In genomic region chr15:70854669-70854976, GRCh38 we compare ENCODE assay signal across 8 cellular contexts. TPM values are rescaled to one million over a fixed set of nuclear protein-coding genes. Genes with fewer than 3 reads are reported as not detected.
A peak's percentile ranks its signal among the peaks of the same experiment; 100 is the strongest.
DNase-seq lines count a peak whose midpoint lies in the region; ATAC-seq and TF ChIP-seq lines count a peak whose summit lies in the region.

No MANE protein-coding gene starts in this region.

- no peaks in the 10 kb centered on the region for H3K9me3 Mint-ChIP-seq in CD8-positive, alpha-beta T cell
- H3K9me3 Mint-ChIP-seq in endodermal cell, result no peaks in the 10 kb centered on the region
- H3K9me3 Mint-ChIP-seq in naive thymus-derived CD4-positive, alpha-beta T cell, result no peaks in the 10 kb centered on the region

- no peaks in the 10 kb centered on the region for H3K27me3 ChIP-seq in CD8-positive, alpha-beta T cell (ENCODE audit: insufficient read depth, low read length)
- H3K27me3 ChIP-seq in PC-3 (ENCODE audit: low read length), result no peaks in the 10 kb centered on the region
- no peaks in the 10 kb centered on the region for H3K27me3 ChIP-seq in endodermal cell (ENCODE audit: control insufficient read depth, insufficient read depth, low read length, poor library complexity, severe bottlenecking)
- no peaks in the 10 kb centered on the region for H3K27me3 ChIP-seq in naive thymus-derived CD4-positive, alpha-beta T cell (ENCODE audit: control insufficient read depth in 2 of 2, insufficient read depth in 2 of 2, low read length in 2 of 2)

- CTCF ChIA-PET in CD8-positive, alpha-beta T cell (lab: Charles Lee), result no interaction called here
- CTCF ChIA-PET in PC-3 (lab: Charles Lee), result interaction anchor here (0.6 to 1.0 kb wide), 3 partner anchors 20 to 35 kb away, joined by 3 to 7 read pairs (median 5); no protein-coding TSS in a partner anchor
- CTCF ChIA-PET in naive thymus-derived CD4-positive, alpha-beta T cell (lab: Charles Lee), result no interaction called here

- peaks cover 41% of the 10 kb centered on the region for H3K79me2 ChIP-seq in PC-3 (ENCODE audit: low read length)

- H3K9ac ChIP-seq in PC-3 (ENCODE audit: low read length), result peak overlapping the region; percentile 81
- peak overlapping the region; percentile 45 for H3K9ac ChIP-seq in endodermal cell (ENCODE audit: extremely low read depth, low read length, poor library complexity, severe bottlenecking)

- no peaks in the 10 kb centered on the region for H3K36me3 ChIP-seq in CD8-positive, alpha-beta T cell (ENCODE audit: insufficient read depth, low read length)
- peaks cover 14% of the 10 kb centered on the region for H3K36me3 ChIP-seq in PC-3 (ENCODE audit: low read depth, low read length)
- peaks cover 14% of the 10 kb centered on the region for H3K36me3 ChIP-seq in endodermal cell (ENCODE audit: control insufficient read depth, insufficient read depth, low read length)
- H3K36me3 ChIP-seq in naive thymus-derived CD4-positive, alpha-beta T cell (ENCODE audit: control insufficient read depth in 2 of 3, insufficient read depth in 3 of 3, low read length in 3 of 3), result no peaks in the 10 kb centered on the region

- TF ChIP-seq CTCF in CD8-positive, alpha-beta T cell (IDR thresholded peaks at IDR 0.05), result no peak
- TF ChIP-seq CTCF in PC-3 (conservative IDR thresholded peaks at IDR 0.05; ENCODE audit: low read depth, low read length) (peak; percentile 52; the same call in 1 of the 2 replicates), endodermal cell (conservative IDR thresholded peaks at IDR 0.05) (peak; percentile 14), GM13976 (IDR thresholded peaks at IDR 0.05; ENCODE audit: borderline replicate concordance, control extremely low read depth, extremely low read depth, insufficient read depth, missing control alignments) (no peak)

- H3K4me3 Mint-ChIP-seq in CD8-positive, alpha-beta T cell, result peak overlapping the region; percentile 82
- H3K4me3 Mint-ChIP-seq in endodermal cell, result peak overlapping the region; percentile 78
- peak overlapping the region; percentile 66 to 87 (median 80) for H3K4me3 Mint-ChIP-seq in naive thymus-derived CD4-positive, alpha-beta T cell

- no peaks in the 10 kb centered on the region for H3K4me1 ChIP-seq in CD8-positive, alpha-beta T cell (ENCODE audit: insufficient read depth, low read length)
- H3K4me1 ChIP-seq in PC-3 (ENCODE audit: insufficient read depth, low read length) (peaks cover 47% of the 10 kb centered on the region), endodermal cell (ENCODE audit: control insufficient read depth, insufficient read depth, low read length) (no peaks in the 10 kb centered on the region)
- no peaks in the 10 kb centered on the region for H3K4me1 ChIP-seq in naive thymus-derived CD4-positive, alpha-beta T cell (ENCODE audit: control insufficient read depth in 2 of 2, insufficient read depth in 2 of 2, low read length in 2 of 2)

- H3K36me3 Mint-ChIP-seq in CD8-positive, alpha-beta T cell, result no peaks in the 10 kb centered on the region
- H3K36me3 Mint-ChIP-seq in endodermal cell (ENCODE audit: low read depth), result peaks cover 19% of the 10 kb centered on the region
- no peaks in the 10 kb centered on the region for H3K36me3 Mint-ChIP-seq in naive thymus-derived CD4-positive, alpha-beta T cell

- H3K4me3 ChIP-seq in CD8-positive, alpha-beta T cell (ENCODE audit: low read depth, low read length), result no peak overlapping the region
- peak overlapping the region; percentile 86 for H3K4me3 ChIP-seq in PC-3 (ENCODE audit: low read length)
- peak overlapping the region; percentile 85 for H3K4me3 ChIP-seq in endodermal cell (ENCODE audit: low read length)
- no peak overlapping the region for H3K4me3 ChIP-seq in naive thymus-derived CD4-positive, alpha-beta T cell (ENCODE audit: low read length)

- WGBS in endodermal cell (ENCODE audit: insufficient coverage in 1 of 2, insufficient read length in 1 of 2), 2 experiments, result 56 to 57% methylated on average over 4 of the region's 4 CpGs

- in situ Hi-C loops in GM13976 (cut with MboI; ENCODE audit: low sequenced_read_pairs, unreplicated experiment), result no loop called here

- no peak for DNase-seq in CD8-positive, alpha-beta T cell
- peak; percentile 62 for DNase-seq in PC-3
- DNase-seq in endodermal cell, result no peak
- DNase-seq in naive thymus-derived CD4-positive, alpha-beta T cell, result no peak
- no peak for DNase-seq in Kasumi-1 (lab: John Stamatoyannopoulos, UW)
- DNase-seq in GM13976 (ENCODE audit: low spot score), result no peak
- DNase-seq in occipital lobe (lab: John Stamatoyannopoulos, UW), result no peak

- H3K4me2 ChIP-seq in PC-3 (ENCODE audit: low read length), result peak overlapping the region; percentile 98

- peaks cover 5% of the 10 kb centered on the region; the same call in 1 of the 2 replicates for H4K20me1 ChIP-seq in PC-3 (ENCODE audit: low read length)

- H3K9me2 ChIP-seq in PC-3 (replicated peaks; ENCODE audit: low read length), result no peaks in the 10 kb centered on the region

- peaks cover 44% of the 10 kb centered on the region for H3K27me3 Mint-ChIP-seq in CD8-positive, alpha-beta T cell (ENCODE audit: low read depth)
- peaks cover 8% of the 10 kb centered on the region for H3K27me3 Mint-ChIP-seq in endodermal cell (ENCODE audit: insufficient read depth)
- peaks cover 46 to 71% (median 67%) of the 10 kb centered on the region in 5 donors for H3K27me3 Mint-ChIP-seq in naive thymus-derived CD4-positive, alpha-beta T cell

- no peak overlapping the region for H3K27ac ChIP-seq in CD8-positive, alpha-beta T cell (ENCODE audit: low read depth, low read length)
- H3K27ac ChIP-seq in PC-3 (ENCODE audit: low read length) (peak overlapping the region; percentile 71), endodermal cell (ENCODE audit: low read depth, low read length) (no peak overlapping the region)
- no peak overlapping the region for H3K27ac ChIP-seq in naive thymus-derived CD4-positive, alpha-beta T cell (ENCODE audit: low read depth, low read length)

- no peaks in the 10 kb centered on the region for H3K9me3 ChIP-seq in CD8-positive, alpha-beta T cell (ENCODE audit: low read length)
- no peaks in the 10 kb centered on the region for H3K9me3 ChIP-seq in PC-3 (ENCODE audit: low read length)
- H3K9me3 ChIP-seq in endodermal cell (ENCODE audit: control insufficient read depth, low read length), result no peaks in the 10 kb centered on the region
- H3K9me3 ChIP-seq in naive thymus-derived CD4-positive, alpha-beta T cell (ENCODE audit: control insufficient read depth in 2 of 3, low read length in 3 of 3), result no peaks in the 10 kb centered on the region

- TSS peak; percentile 38 for BruUV-seq in PC-3 (replicated peaks; lab: Mats Ljungman, UMichigan)

- peak overlapping the region; percentile 94 for H2AFZ ChIP-seq in PC-3 (ENCODE audit: low read length)

- POLR2A ChIA-PET in CD8-positive, alpha-beta T cell (lab: Charles Lee), result no interaction called here
- POLR2A ChIA-PET in PC-3 (lab: Charles Lee; ENCODE audit: unreplicated experiment), result interaction anchor here (0.6 kb wide), 1 partner anchor 93 kb away, joined by 3 read pairs; no protein-coding TSS in a partner anchor
- POLR2A ChIA-PET in naive thymus-derived CD4-positive, alpha-beta T cell (lab: Charles Lee), result no interaction called here

- intact Hi-C loops in CD8-positive, alpha-beta T cell (cut with DNase I, micrococcal nuclease), result no loop called here
- intact Hi-C loops in PC-3 (cut with micrococcal nuclease), result no loop called here
- intact Hi-C loops in naive thymus-derived CD4-positive, alpha-beta T cell (cut with micrococcal nuclease), result no loop called here

- no peak overlapping the region for H3K27ac Mint-ChIP-seq in CD8-positive, alpha-beta T cell
- H3K27ac Mint-ChIP-seq in endodermal cell, result peak overlapping the region; percentile 70
- no peak overlapping the region for H3K27ac Mint-ChIP-seq in naive thymus-derived CD4-positive, alpha-beta T cell

- ATAC-seq in CD8-positive, alpha-beta T cell, result no peak
- ATAC-seq in PC-3 (peak; percentile 21), HG03439 (IDR thresholded peaks at IDR 0.05; ENCODE audit: unreplicated experiment) (no peak)
- ATAC-seq in naive thymus-derived CD4-positive, alpha-beta T cell, result no peak

- H3K4me1 Mint-ChIP-seq in CD8-positive, alpha-beta T cell (ENCODE audit: low read depth), result peaks cover 6% of the 10 kb centered on the region
- peaks cover 15% of the 10 kb centered on the region for H3K4me1 Mint-ChIP-seq in endodermal cell
- H3K4me1 Mint-ChIP-seq in naive thymus-derived CD4-positive, alpha-beta T cell, result peaks cover 0 to 10% (median 6%) of the 10 kb centered on the region in 7 donors

- H3F3A ChIP-seq in PC-3 (ENCODE audit: low read length, unreplicated experiment), result no peaks in the 10 kb centered on the region

RNA-seq across cellular contexts. Expression of gene LARP6, which starts 0.7 kb away (rescaled TPM):
- total RNA-seq in CD8-positive, alpha-beta T cell, result not detected
- 133 and 166 TPM in 2 replicates for total RNA-seq in PC-3 (2014; rRNA removed)
- 10 to 100 TPM; 24.0 to 24.9 TPM for total RNA-seq in endodermal cell
- polyA plus RNA-seq in endodermal cell (2013, experiment 1 of 2), result 14.4 TPM
- 11.8 TPM for polyA plus RNA-seq in endodermal cell (2013, experiment 2 of 2)
- total RNA-seq in naive thymus-derived CD4-positive, alpha-beta T cell, result under 1 TPM in 1 of 5 experiments, not detected in 4; 0.50 TPM
- polyA plus RNA-seq in naive thymus-derived CD4-positive, alpha-beta T cell, result under 1 TPM; 0.09 to 0.10 TPM
- 21.5 TPM for total RNA-seq in occipital lobe

RNA-seq across cellular contexts. Expression of gene THAP10, which starts 37.6 kb away (rescaled TPM):
- total RNA-seq in CD8-positive, alpha-beta T cell, result not detected
- total RNA-seq in PC-3 (2014; rRNA removed), result 5.9 and 7.2 TPM in 2 replicates
- total RNA-seq in endodermal cell, result 1 to 10 TPM; 2.4 to 6.1 TPM
- 6.4 TPM for polyA plus RNA-seq in endodermal cell (2013, experiment 1 of 2)
- polyA plus RNA-seq in endodermal cell (2013, experiment 2 of 2), result 6.4 TPM
- under 1 TPM in 1 of 5 experiments, not detected in 4; 0.24 TPM for total RNA-seq in naive thymus-derived CD4-positive, alpha-beta T cell
- polyA plus RNA-seq in naive thymus-derived CD4-positive, alpha-beta T cell, result not detected
- 4.4 TPM for total RNA-seq in occipital lobe

RNA-seq across cellular contexts. Expression of gene LRRC49, which starts 38.0 kb away (rescaled TPM):
- total RNA-seq in CD8-positive, alpha-beta T cell, result not detected
- total RNA-seq in PC-3 (2014; rRNA removed), result 7.7 and 13.6 TPM in 2 replicates
- total RNA-seq in endodermal cell, result 10 to 100 TPM in 1 of 2 donors, 1 to 10 TPM in 1; 6.6 to 10.7 TPM
- 17.3 TPM for polyA plus RNA-seq in endodermal cell (2013, experiment 1 of 2)
- 21.0 TPM for polyA plus RNA-seq in endodermal cell (2013, experiment 2 of 2)
- total RNA-seq in naive thymus-derived CD4-positive, alpha-beta T cell, result not detected
- not detected for polyA plus RNA-seq in naive thymus-derived CD4-positive, alpha-beta T cell
- 173 TPM for total RNA-seq in occipital lobe

Comparison
In these comparisons a context has a peak if more than half of its experiments do, and no peak if none do; other contexts are left out.
1. H3K4me3 ChIP-seq: peak in PC-3 (single experiment) and endodermal cell (single experiment); none in CD8-positive, alpha-beta T cell (single experiment) and naive thymus-derived CD4-positive, alpha-beta T cell (single experiment).
2. CTCF ChIP-seq: peak in PC-3 (single experiment) and endodermal cell (single experiment); none in CD8-positive, alpha-beta T cell (single experiment) and GM13976 (single experiment).
3. RNA of gene LARP6, which starts 0.7 kb away (total RNA-seq): 133 to 166 TPM in PC-3, 24.0 to 24.9 TPM in endodermal cell and 21.5 TPM in occipital lobe (single experiment); 0.50 TPM in naive thymus-derived CD4-positive, alpha-beta T cell and not detected in CD8-positive, alpha-beta T cell; every median in the first group is over 10 times any median in the second.
4. RNA of gene LRRC49, which starts 38.0 kb away (total RNA-seq): 173 TPM in occipital lobe (single experiment); 6.6 to 10.7 TPM in endodermal cell, 7.7 to 13.6 TPM in PC-3, not detected in CD8-positive, alpha-beta T cell and not detected in naive thymus-derived CD4-positive, alpha-beta T cell; every median in the first group is over 10 times any median in the second.
5. Peak in every context shown above with its lines, with median percentiles within 50 percentile points of each other: H3K4me3 Mint-ChIP-seq.